Comparison of ENCODE assay signal across 15 cellular contexts in the genomic region with DNA sequence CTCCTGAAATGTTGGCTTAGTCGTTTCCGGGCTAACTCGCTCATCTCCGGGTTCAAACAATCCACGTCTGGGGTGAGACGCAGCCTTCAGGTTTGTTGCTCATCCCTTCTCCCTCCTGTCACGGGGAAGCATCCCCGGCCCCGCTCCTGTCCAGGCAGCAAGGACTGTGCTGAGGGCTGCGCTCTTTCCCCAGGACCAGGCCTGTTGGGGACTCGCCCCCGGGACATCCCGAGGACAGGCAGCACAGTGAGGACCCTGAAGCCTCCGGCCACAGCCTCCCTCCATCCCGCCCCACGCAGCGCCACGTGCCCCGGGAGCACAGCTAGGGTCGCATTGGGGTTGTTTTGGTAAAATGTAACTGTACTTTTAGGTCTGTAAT.
"Had no signal": no experiment of that assay in that cellular context is flagged by ENCODE, and none has a peak within 500 bp of the region (broad histone marks: within the 10 kb centered on the region; RNA-seq: fewer than 3 reads in every experiment).

No MANE protein-coding gene starts in this region.

- H3K27me3 ChIP-seq: body of pancreas, right lobe of liver, SJSA1, suprapubic skin had no signal

- H3K4me1 Mint-ChIP-seq: activated naive CD4-positive, alpha-beta T cell treated with anti-CD3 and anti-CD28 coated beads, Interleukin-2, amount 50 U/mL, for 24 hours; activated T-helper 17 cell treated with anti-CD3 and anti-CD28 coated beads, Interleukin-2, amount 50 U/mL, for 72 hours; central memory CD8-positive, alpha-beta T cell had no signal

- DNase-seq: activated CD8-positive, alpha-beta T cell treated with anti-CD3 and anti-CD28 coated beads for 36 hours; body of pancreas; effector memory CD4-positive, alpha-beta T cell; left cardiac atrium; mesenchymal stem cell; stimulated activated CD4-positive, alpha-beta T cell treated with anti-CD3 and anti-CD28 coated beads, Interleukin-12 subunit alpha, Interleukin-12 subunit beta, amount 100 ng/mL, for 4 hours; stimulated activated naive CD4-positive, alpha-beta T cell treated with Interleukin-2 at 50 U/mL for 16 hours; T-helper 9 cell had no signal

- H3K9me3 Mint-ChIP-seq: activated naive CD4-positive, alpha-beta T cell treated with anti-CD3 and anti-CD28 coated beads, Interleukin-2, amount 50 U/mL, for 24 hours; activated T-helper 17 cell treated with anti-CD3 and anti-CD28 coated beads, Interleukin-2, amount 50 U/mL, for 72 hours; central memory CD8-positive, alpha-beta T cell had no signal

- ATAC-seq: activated CD8-positive, alpha-beta T cell treated with anti-CD3 and anti-CD28 coated beads for 36 hours; activated T-helper 17 cell treated with anti-CD3 and anti-CD28 coated beads, Interleukin-2, amount 50 U/mL, for 72 hours had no signal

- H3K9me3 ChIP-seq: body of pancreas had no signal

- H3K27ac Mint-ChIP-seq: activated CD8-positive, alpha-beta T cell treated with anti-CD3 and anti-CD28 coated beads for 36 hours; activated naive CD4-positive, alpha-beta T cell treated with anti-CD3 and anti-CD28 coated beads, Interleukin-2, amount 50 U/mL, for 24 hours; activated T-helper 17 cell treated with anti-CD3 and anti-CD28 coated beads, Interleukin-2, amount 50 U/mL, for 72 hours had no signal

- H3K36me3 ChIP-seq: right lobe of liver, SJSA1, suprapubic skin had no signal

- H3K4me1 ChIP-seq: body of pancreas, right lobe of liver, SJSA1, suprapubic skin had no signal

- H3K4me3 Mint-ChIP-seq: activated CD8-positive, alpha-beta T cell treated with anti-CD3 and anti-CD28 coated beads for 36 hours; activated naive CD4-positive, alpha-beta T cell treated with anti-CD3 and anti-CD28 coated beads, Interleukin-2, amount 50 U/mL, for 24 hours; activated T-helper 17 cell treated with anti-CD3 and anti-CD28 coated beads, Interleukin-2, amount 50 U/mL, for 72 hours; central memory CD8-positive, alpha-beta T cell had no signal

- H3K27me3 Mint-ChIP-seq: activated CD8-positive, alpha-beta T cell treated with anti-CD3 and anti-CD28 coated beads for 36 hours; activated naive CD4-positive, alpha-beta T cell treated with anti-CD3 and anti-CD28 coated beads, Interleukin-2, amount 50 U/mL, for 24 hours; activated T-helper 17 cell treated with anti-CD3 and anti-CD28 coated beads, Interleukin-2, amount 50 U/mL, for 72 hours; central memory CD8-positive, alpha-beta T cell had no signal

- H3K36me3 Mint-ChIP-seq: activated naive CD4-positive, alpha-beta T cell treated with anti-CD3 and anti-CD28 coated beads, Interleukin-2, amount 50 U/mL, for 24 hours had no signal

- H3K4me3 ChIP-seq: body of pancreas, right lobe of liver, SJSA1, suprapubic skin had no signal

- H3K27ac ChIP-seq: epithelial cell of prostate, right lobe of liver, SJSA1 had no signal
